In genomic region chr14:34081576-34082136, GRCh38 we compare ENCODE assay signal across 9 cellular contexts.
DNase-seq lines count a peak whose midpoint lies in the region; ATAC-seq and TF ChIP-seq lines count a peak whose summit lies in the region.
"Had no signal": no experiment of that assay in that cellular context is flagged by ENCODE, and none has a peak within 500 bp of the region (broad histone marks: within the 10 kb centered on the region; RNA-seq: fewer than 3 reads in every experiment).

No MANE protein-coding gene starts in this region.

- H3K36me3 ChIP-seq in mesodermal cell (ENCODE audit: control insufficient read depth, insufficient read depth, low read length) (no peaks in the 10 kb centered on the region), ovary (no peaks in the 10 kb centered on the region)
- H3K36me3 ChIP-seq: right lobe of liver had no signal

- TF ChIP-seq POLR2A in ovary (IDR thresholded peaks at IDR 0.05) = no peak

- H3K9me3 ChIP-seq in mesodermal cell (ENCODE audit: control insufficient read depth, low read length) (no peaks in the 10 kb centered on the region), ovary (no peaks in the 10 kb centered on the region)
- H3K9me3 ChIP-seq: right lobe of liver had no signal

- 65 to 76% methylated on average over 4 of the region's 6 CpGs for WGBS in mesodermal cell (ENCODE audit: insufficient coverage in 2 of 2), 2 experiments
- WGBS in ovary, 3 donors = 26 to 28% (median 28%) methylated on average over 6 of the region's 6 CpGs

- peak overlapping the region; percentile 5 for H3K27ac Mint-ChIP-seq in MCF 10A (ENCODE audit: low read depth, unreplicated experiment)

- no peak overlapping the region for H3K4me3 ChIP-seq in mesodermal cell (ENCODE audit: extremely low read depth, insufficient read depth, low read length, poor library complexity, severe bottlenecking)
- no peak overlapping the region for H3K4me3 ChIP-seq in ovary
- H3K4me3 ChIP-seq: right lobe of liver had no signal

- POLR2A ChIA-PET in MCF 10A (lab: Yijun Ruan, JAX) = interaction anchor here (0.6 to 2.3 kb wide), 7 partner anchors 12 to 242 kb away, joined by 3 to 9 read pairs (median 4); no protein-coding TSS in a partner anchor

- peaks cover 15% of the 10 kb centered on the region for H3K4me1 Mint-ChIP-seq in MCF 10A (ENCODE audit: insufficient read depth, unreplicated experiment)

- TF ChIP-seq EP300 in ovary (IDR thresholded peaks at IDR 0.05) = no peak

- H3K36me3 Mint-ChIP-seq in MCF 10A (ENCODE audit: insufficient read depth, unreplicated experiment) = peaks cover 7% of the 10 kb centered on the region

- H3K27me3 ChIP-seq in ovary = no peaks in the 10 kb centered on the region
- H3K27me3 ChIP-seq: right lobe of liver had no signal

- H3K4me1 ChIP-seq in mesodermal cell (ENCODE audit: control insufficient read depth, insufficient read depth, low read length, poor library complexity, severe bottlenecking) = peaks cover 14% of the 10 kb centered on the region
- no peaks in the 10 kb centered on the region for H3K4me1 ChIP-seq in ovary (ENCODE audit: insufficient read depth)
- H3K4me1 ChIP-seq: right lobe of liver had no signal

- no peak for TF ChIP-seq CTCF in MCF 10A (IDR thresholded peaks at IDR 0.05; ENCODE audit: unreplicated experiment)
- no peak for TF ChIP-seq CTCF in ovary (IDR thresholded peaks at IDR 0.05)

- H3K9me3 Mint-ChIP-seq in MCF 10A (ENCODE audit: unreplicated experiment) = no peaks in the 10 kb centered on the region

- intact Hi-C loops in MCF 10A (cut with micrococcal nuclease) = no loop called here
- intact Hi-C loops in ovary (cut with DNase I) = no loop called here

- H3K27ac ChIP-seq in mesodermal cell (ENCODE audit: low read depth, low read length, severe bottlenecking) = peak overlapping the region; percentile 23
- no peak overlapping the region for H3K27ac ChIP-seq in ovary
- H3K27ac ChIP-seq: right lobe of liver had no signal

- H3K27me3 Mint-ChIP-seq in MCF 10A (ENCODE audit: insufficient read depth, unreplicated experiment) = no peaks in the 10 kb centered on the region

- no TSS peak for BruUV-seq in MCF 10A (replicated peaks; lab: Mats Ljungman, UMichigan)

- H3K4me3 Mint-ChIP-seq in MCF 10A (ENCODE audit: unreplicated experiment) = no peak overlapping the region

- ATAC-seq in HG03039 (IDR thresholded peaks at IDR 0.05; ENCODE audit: unreplicated experiment) = no peak

- CTCF ChIA-PET in MCF 10A (lab: Yijun Ruan, JAX) = interaction anchor here (0.6 to 3.7 kb wide), 10 partner anchors 16 to 241 kb away, joined by 3 to 34 read pairs (median 4); no protein-coding TSS in a partner anchor

- DNase-seq in DMS79 (lab: John Stamatoyannopoulos, UW) (peak; percentile 47), NCI-H1417 treated with DMSO at 0.1 percent for 48 hours (lab: John Stamatoyannopoulos, UW) (peak; percentile 66), MCF 10A (ENCODE audit: unreplicated experiment) (peak; percentile 64), ovary (no peak), GOT3 (lab: John Stamatoyannopoulos, UW) (no peak), hepatic stellate cell (ENCODE audit: low spot score) (no peak)
- DNase-seq: right lobe of liver had no signal

Comparison
In these comparisons a context has a peak if more than half of its experiments do, and no peak if none do; other contexts are left out.
1. DNase-seq: peak in DMS79 (single experiment), NCI-H1417 treated with DMSO at 0.1 percent for 48 hours (single experiment) and MCF 10A (single experiment); none in ovary (0 of 5), GOT3 (single experiment) and hepatic stellate cell (single experiment).